Comparison of ENCODE assay signal across 19 cellular contexts in genomic region chr5:147751156-147751830, GRCh38. TPM values are rescaled to one million over a fixed set of nuclear protein-coding genes. Genes with fewer than 3 reads are reported as not detected.
A peak's percentile ranks its signal among the peaks of the same experiment; 100 is the strongest.
DNase-seq lines count a peak whose midpoint lies in the region; ATAC-seq, FAIRE-seq and TF ChIP-seq lines count a peak whose summit lies in the region.
"Had no signal": no experiment of that assay in that cellular context is flagged by ENCODE, and none has a peak within 500 bp of the region (broad histone marks: within the 10 kb centered on the region; RNA-seq: fewer than 3 reads in every experiment).

No MANE protein-coding gene starts in this region.

- no peaks in the 10 kb centered on the region for H3K27me3 ChIP-seq in rectal smooth muscle tissue (ENCODE audit: control insufficient read depth, insufficient read depth, low read length)
- H3K27me3 ChIP-seq: BE2C, heart right ventricle, testis had no signal

- peak overlapping the region; percentile 67 for H3K4me3 Mint-ChIP-seq in glutamatergic neuron (ENCODE audit: unreplicated experiment)
- H3K4me3 Mint-ChIP-seq: T-helper 2 cell treated with Interferon-gamma antibody and Interleukin-4, amounts not matched to agents 5 μg/mL and 100 μg/mL, for 36 hours had no signal

- DNase-seq in NCI-H1105 (lab: John Stamatoyannopoulos, UW) (peak; percentile 80), NCI-H510A (lab: John Stamatoyannopoulos, UW) (peak; percentile 76), glutamatergic neuron (no peak), frontal cortex (ENCODE audit: low spot score in 2 of 2) (no peak)
- DNase-seq in activated naive CD4-positive, alpha-beta T cell treated with anti-CD3 and anti-CD28 coated beads, Interleukin-2, amount 50 U/mL, for 72 hours (ENCODE audit: low spot score in 2 of 2), result no peak
- no peak for DNase-seq in activated CD4-positive, alpha-beta T cell treated with anti-CD3 and anti-CD28 coated beads for 4 hours
- DNase-seq: BE2C; cortex of kidney; erythroblast; heart right ventricle; NCI-H2029 treated with DMSO at 0.1 percent for 48 hours; SHP77 treated with DMSO at 0.1 percent for 48 hours; stimulated activated CD4-positive, alpha-beta T cell treated with anti-CD3 and anti-CD28 coated beads, Interleukin-2, amount 100 ng/mL, for 48 hours; testis had no signal

- peak overlapping the region; percentile 53 for H3K27ac ChIP-seq in rectal smooth muscle tissue (ENCODE audit: low read depth, low read length)
- H3K27ac ChIP-seq: heart right ventricle, testis had no signal

- peaks cover 7% of the 10 kb centered on the region for H3K9me3 Mint-ChIP-seq in glutamatergic neuron (ENCODE audit: unreplicated experiment)
- peaks cover 0 to 12% of the 10 kb centered on the region in 2 donors for H3K9me3 Mint-ChIP-seq in activated naive CD4-positive, alpha-beta T cell treated with anti-CD3 and anti-CD28 coated beads, Interleukin-2, amount 50 U/mL, for 72 hours
- H3K9me3 Mint-ChIP-seq: T-helper 2 cell treated with Interferon-gamma antibody and Interleukin-4, amounts not matched to agents 5 μg/mL and 100 μg/mL, for 36 hours had no signal

- peaks cover 61% of the 10 kb centered on the region for H3K4me1 Mint-ChIP-seq in glutamatergic neuron (ENCODE audit: low read depth, unreplicated experiment)

- H3K27ac Mint-ChIP-seq in glutamatergic neuron (ENCODE audit: unreplicated experiment), result peak overlapping the region; percentile 95
- no peak overlapping the region for H3K27ac Mint-ChIP-seq in activated naive CD4-positive, alpha-beta T cell treated with anti-CD3 and anti-CD28 coated beads, Interleukin-2, amount 50 U/mL, for 72 hours
- H3K27ac Mint-ChIP-seq: T-helper 2 cell treated with Interferon-gamma antibody and Interleukin-4, amounts not matched to agents 5 μg/mL and 100 μg/mL, for 36 hours had no signal

- H3K36me3 Mint-ChIP-seq in glutamatergic neuron (ENCODE audit: unreplicated experiment), result no peaks in the 10 kb centered on the region
- no peaks in the 10 kb centered on the region for H3K36me3 Mint-ChIP-seq in activated naive CD4-positive, alpha-beta T cell treated with anti-CD3 and anti-CD28 coated beads, Interleukin-2, amount 50 U/mL, for 72 hours

- peaks cover 6% of the 10 kb centered on the region for H3K4me1 ChIP-seq in rectal smooth muscle tissue (ENCODE audit: control insufficient read depth, insufficient read depth, low read length)
- H3K4me1 ChIP-seq: heart right ventricle, testis had no signal

- TF ChIP-seq CTCF in glutamatergic neuron (IDR thresholded peaks at IDR 0.05; ENCODE audit: partially characterized antibody, unreplicated experiment), result no peak

- peaks cover 5% of the 10 kb centered on the region for H3K27me3 Mint-ChIP-seq in glutamatergic neuron (ENCODE audit: unreplicated experiment)

- no peaks in the 10 kb centered on the region for H3K36me3 ChIP-seq in rectal smooth muscle tissue (ENCODE audit: control insufficient read depth, insufficient read depth, low read length)
- H3K36me3 ChIP-seq: BE2C, heart right ventricle had no signal

- FAIRE-seq in frontal cortex (lab: Jason Lieb, UNC), result no peak
- FAIRE-seq: astrocyte, HTR-8/SVneo, keratinocyte had no signal

- ATAC-seq in activated naive CD4-positive, alpha-beta T cell treated with anti-CD3 and anti-CD28 coated beads, Interleukin-2, amount 50 U/mL, for 72 hours, result no peak
- ATAC-seq: heart right ventricle had no signal

- H3K4me3 ChIP-seq in rectal smooth muscle tissue (ENCODE audit: low read length), result no peak overlapping the region
- H3K4me3 ChIP-seq: heart right ventricle, testis had no signal

- H3K9ac ChIP-seq in rectal smooth muscle tissue (ENCODE audit: low read length), result no peak overlapping the region

RNA-seq across cellular contexts. Expression of gene JAKMIP2, which starts 31.2 kb away (rescaled TPM):
- total RNA-seq in glutamatergic neuron (ENCODE audit: unreplicated experiment), result 88.2 TPM
- 56.3 TPM for total RNA-seq in frontal cortex
- total RNA-seq in activated naive CD4-positive, alpha-beta T cell treated with anti-CD3 and anti-CD28 coated beads, Interleukin-2, amount 50 U/mL, for 72 hours, result under 1 TPM; 0.30 to 0.60 TPM

Comparison
In these comparisons a context has a peak if more than half of its experiments do, and no peak if none do; other contexts are left out.
1. DNase-seq: peak in NCI-H1105 (single experiment) and NCI-H510A (single experiment); none in glutamatergic neuron (single experiment), frontal cortex (0 of 2), activated naive CD4-positive, alpha-beta T cell treated with anti-CD3 and anti-CD28 coated beads, Interleukin-2, amount 50 U/mL, for 72 hours (0 of 2) and activated CD4-positive, alpha-beta T cell treated with anti-CD3 and anti-CD28 coated beads for 4 hours (0 of 2).
2. RNA of gene JAKMIP2, which starts 31.2 kb away (total RNA-seq): 88.2 TPM in glutamatergic neuron (single experiment) and 56.3 TPM in frontal cortex (single experiment); 0.30 to 0.60 TPM in activated naive CD4-positive, alpha-beta T cell treated with anti-CD3 and anti-CD28 coated beads, Interleukin-2, amount 50 U/mL, for 72 hours; every median in the first group is over 10 times any median in the second.